In the genomic region with DNA sequence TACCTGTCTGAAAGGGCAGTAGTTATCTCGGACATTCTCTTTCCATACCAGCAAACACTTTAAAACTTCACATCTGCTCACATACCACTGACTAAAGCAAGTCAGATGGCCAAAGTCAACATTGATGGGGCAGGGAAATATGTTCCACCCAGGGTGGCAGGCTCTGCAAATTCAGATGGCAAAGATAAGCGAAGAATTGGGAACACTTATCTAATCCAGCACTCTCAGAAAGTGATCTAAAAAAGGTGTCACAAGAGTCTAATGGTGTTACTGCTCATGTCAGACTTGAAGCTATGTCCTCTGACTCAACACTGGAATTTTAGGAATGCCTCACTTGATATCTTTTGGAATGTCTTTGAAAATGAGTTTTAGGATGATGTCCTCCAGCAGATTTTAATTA, we compare ENCODE assay signal across 19 cellular contexts.
DNase-seq lines count a peak whose midpoint lies in the region; ATAC-seq, FAIRE-seq and TF ChIP-seq lines count a peak whose summit lies in the region.
"Had no signal": no experiment of that assay in that cellular context is flagged by ENCODE, and none has a peak within 500 bp of the region (broad histone marks: within the 10 kb centered on the region; RNA-seq: fewer than 3 reads in every experiment).

No MANE protein-coding gene starts in this region.

- FAIRE-seq in astrocyte (lab: Jason Lieb, UNC) = no peak
- FAIRE-seq: A204.1, H1 had no signal

- 61 to 69% methylated on average over 2 of the region's 2 CpGs for WGBS in GM23248 (ENCODE audit: low coverage in 1 of 2, low lambda C conversion rate in 2 of 2, missing lambda C conversion rate in 2 of 2), 2 experiments

- in situ Hi-C loops in GM23248 (cut with MboI) = no loop called here

- H2AFZ ChIP-seq in GM23248 (no peak overlapping the region), astrocyte (ENCODE audit: low read depth, low read length) (no peak overlapping the region)

- H3K4me1 Mint-ChIP-seq in astrocyte (ENCODE audit: low read depth, unreplicated experiment) = peaks cover 23% of the 10 kb centered on the region
- H3K4me1 Mint-ChIP-seq: B cell; CD4-positive, alpha-beta memory T cell had no signal

- H3K36me3 Mint-ChIP-seq in astrocyte (ENCODE audit: low read depth, unreplicated experiment) = no peaks in the 10 kb centered on the region
- H3K36me3 Mint-ChIP-seq: CD4-positive, alpha-beta memory T cell had no signal

- no peaks in the 10 kb centered on the region for H3F3A ChIP-seq in GM23248 (ENCODE audit: insufficient read depth)

- TF ChIP-seq CTCF in astrocyte (IDR thresholded peaks at IDR 0.05; ENCODE audit: insufficient read depth, low read depth, low read length) (no peak), left lung (IDR thresholded peaks at IDR 0.05) (no peak), Peyer's patch (IDR thresholded peaks at IDR 0.05) (no peak)

- H3K4me1 ChIP-seq in GM23248 (ENCODE audit: insufficient read depth) (no peaks in the 10 kb centered on the region), astrocyte (ENCODE audit: insufficient read depth, low read length) (no peaks in the 10 kb centered on the region), left lung (no peaks in the 10 kb centered on the region), Peyer's patch (no peaks in the 10 kb centered on the region)
- H3K4me1 ChIP-seq: SJSA1 had no signal

- TF ChIP-seq POLR2A in Peyer's patch (IDR thresholded peaks at IDR 0.05) = no peak

- no peaks in the 10 kb centered on the region for H3K9me3 ChIP-seq in GM23248 (ENCODE audit: low read depth)
- H3K9me3 ChIP-seq in astrocyte (ENCODE audit: insufficient read depth, low read depth, low read length) = no peaks in the 10 kb centered on the region
- peaks cover 0 to 1% of the 10 kb centered on the region in 2 donors for H3K9me3 ChIP-seq in left lung
- no peaks in the 10 kb centered on the region for H3K9me3 ChIP-seq in Peyer's patch

- no peak overlapping the region for H3K4me3 Mint-ChIP-seq in astrocyte (ENCODE audit: unreplicated experiment)
- H3K4me3 Mint-ChIP-seq: B cell; CD4-positive, alpha-beta memory T cell; HFFc6 had no signal

- no peaks in the 10 kb centered on the region for H3K79me2 ChIP-seq in GM23248 (ENCODE audit: insufficient read depth)
- H3K79me2 ChIP-seq in astrocyte (ENCODE audit: insufficient read depth, low read length) = no peaks in the 10 kb centered on the region

- H3K27ac ChIP-seq in GM23248 (no peak overlapping the region), astrocyte (ENCODE audit: low read depth, low read length) (no peak overlapping the region), left lung (no peak overlapping the region), caudate nucleus (ENCODE audit: low read depth, low read length) (no peak overlapping the region), Peyer's patch (no peak overlapping the region)
- H3K27ac ChIP-seq: SJSA1 had no signal

- H3K9me2 ChIP-seq in GM23248 (ENCODE audit: insufficient read depth) = no peaks in the 10 kb centered on the region; the same call in 1 of the 2 replicates

- no peaks in the 10 kb centered on the region for H4K20me1 ChIP-seq in GM23248 (ENCODE audit: insufficient read depth)
- H4K20me1 ChIP-seq in astrocyte (ENCODE audit: insufficient read depth, low read length) = no peaks in the 10 kb centered on the region

- H3K9ac ChIP-seq in GM23248 (no peak overlapping the region), astrocyte (ENCODE audit: low read length) (no peak overlapping the region)

- H3K27me3 Mint-ChIP-seq in astrocyte (ENCODE audit: low read depth, unreplicated experiment) = no peaks in the 10 kb centered on the region
- H3K27me3 Mint-ChIP-seq: B cell; CD4-positive, alpha-beta memory T cell had no signal

- no peak overlapping the region for H3K4me2 ChIP-seq in GM23248 (ENCODE audit: unreplicated experiment)
- no peak overlapping the region for H3K4me2 ChIP-seq in astrocyte (ENCODE audit: low read length)

- intact Hi-C loops in left lung (cut with DNase I) = no loop called here

- H3K9me3 Mint-ChIP-seq in astrocyte (ENCODE audit: unreplicated experiment) = no peaks in the 10 kb centered on the region

- no peak overlapping the region for H3K27ac Mint-ChIP-seq in astrocyte (ENCODE audit: unreplicated experiment)
- H3K27ac Mint-ChIP-seq: B cell; CD4-positive, alpha-beta memory T cell; HFFc6 had no signal

- no peaks in the 10 kb centered on the region for H3K36me3 ChIP-seq in GM23248 (ENCODE audit: low read depth)
- H3K36me3 ChIP-seq in astrocyte (ENCODE audit: insufficient read depth, low read length) = no peaks in the 10 kb centered on the region
- no peaks in the 10 kb centered on the region for H3K36me3 ChIP-seq in left lung
- H3K36me3 ChIP-seq in Peyer's patch = no peaks in the 10 kb centered on the region
- H3K36me3 ChIP-seq: SJSA1 had no signal

- ATAC-seq in left lung = peak; percentile 62

- H3K4me3 ChIP-seq in GM23248 (no peak overlapping the region), astrocyte (ENCODE audit: insufficient read depth, low read depth, low read length) (no peak overlapping the region), left lung (no peak overlapping the region), Peyer's patch (no peak overlapping the region)
- H3K4me3 ChIP-seq: SJSA1 had no signal

- DNase-seq in A172 (ENCODE audit: low spot score) (peak; percentile 84), GM23248 (peak; percentile 7), astrocyte (ENCODE audit: low read depth) (peak; percentile 2), left lung (no peak), medulla oblongata (ENCODE audit: extremely low spot score) (no peak), caudate nucleus (lab: John Stamatoyannopoulos, UW) (no peak), Peyer's patch (no peak), occipital lobe (lab: John Stamatoyannopoulos, UW) (no peak)
- DNase-seq: CD4-positive, alpha-beta memory T cell; HFFc6; MM.1S; NCI-H1105; NCI-H187 treated with DMSO at 0.1 percent for 48 hours; NCI-H446 treated with DMSO at 0.1 percent for 48 hours; NCI-H774 had no signal

- no peaks in the 10 kb centered on the region for H3K27me3 ChIP-seq in GM23248 (replicated peaks; ENCODE audit: insufficient read depth)
- H3K27me3 ChIP-seq in astrocyte (ENCODE audit: insufficient read depth, low read length) = no peaks in the 10 kb centered on the region
- H3K27me3 ChIP-seq in left lung = no peaks in the 10 kb centered on the region
- H3K27me3 ChIP-seq in Peyer's patch = no peaks in the 10 kb centered on the region
- H3K27me3 ChIP-seq: SJSA1 had no signal

Comparison
In these comparisons a context has a peak if more than half of its experiments do, and no peak if none do; other contexts are left out.
1. DNase-seq: peak in A172 (single experiment), GM23248 (single experiment) and astrocyte (single experiment); none in left lung (0 of 2), medulla oblongata (single experiment), caudate nucleus (0 of 61), Peyer's patch (0 of 3) and occipital lobe (single experiment).